Comparison of ENCODE assay signal across 8 cellular contexts in genomic region chr7:12415072-12415471, GRCh38. TPM values are rescaled to one million over a fixed set of nuclear protein-coding genes. Genes with fewer than 3 reads are reported as not detected.
"Had no signal": no experiment of that assay in that cellular context is flagged by ENCODE, and none has a peak within 500 bp of the region (broad histone marks: within the 10 kb centered on the region; RNA-seq: fewer than 3 reads in every experiment).

No MANE protein-coding gene starts in this region.

- H3K4me3 ChIP-seq: GM12878 had no signal

- FAIRE-seq: GM12878, GM12891, GM12892, GM18507, GM19239 had no signal

- DNase-seq: GDM1, GF-D8 had no signal

- ATAC-seq: GM12878 had no signal

RNA-seq across cellular contexts. Expression of gene VWDE, which starts 11.4 kb away (rescaled TPM):
- total RNA-seq: G401 had no signal
